1 cellular context compared by ENCODE assay signal in the genomic region with DNA sequence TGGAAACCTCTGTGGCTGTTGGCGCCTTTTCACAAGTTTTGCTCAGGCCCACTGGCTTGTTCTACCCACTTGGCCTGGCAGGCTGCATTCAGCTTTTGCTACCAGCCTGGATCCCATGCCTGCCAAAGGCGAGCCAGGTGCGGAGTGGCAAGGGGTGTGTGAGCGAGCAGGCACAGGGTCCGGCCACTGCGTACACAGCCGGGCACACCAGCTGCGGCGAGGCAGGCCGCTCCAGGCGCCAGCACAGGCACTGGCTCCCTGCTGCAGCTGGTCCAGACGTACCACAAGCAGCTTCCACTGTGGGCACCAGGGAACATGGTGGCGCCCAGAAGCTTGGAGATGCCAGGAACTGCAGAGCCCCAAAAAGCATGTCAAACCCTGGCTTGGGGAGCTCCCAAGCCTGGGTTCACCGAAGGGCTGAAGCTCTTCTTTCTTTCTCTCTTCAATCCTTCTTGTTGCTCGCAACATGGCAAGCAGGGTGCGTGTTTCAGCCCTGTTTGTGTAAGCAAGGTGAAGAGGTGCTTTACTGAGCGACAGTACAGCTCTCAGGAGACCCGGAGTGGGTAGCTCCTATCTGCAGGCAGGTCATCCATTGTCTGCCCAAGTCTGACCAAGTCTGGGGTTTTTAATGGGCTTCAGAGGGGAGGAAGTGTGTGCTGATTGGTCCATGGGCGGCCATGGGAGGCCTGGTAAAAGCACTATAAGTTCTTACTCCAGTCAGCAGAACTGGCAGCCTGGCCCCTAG.
TF ChIP-seq lines count a peak whose summit lies in the region.

No MANE protein-coding gene starts in this region.

TF ChIP-seq in K562, 482 proteins besides CTCF, POLR2A, EP300 and RAD21:
- TF ChIP-seq ZNF212 (CRISPR knock-in tag; IDR thresholded peaks at IDR 0.05) (no peak), ZNF77 (CRISPR knock-in tag; IDR thresholded peaks at IDR 0.05) (no peak), PHF20 (IDR thresholded peaks at IDR 0.05; ENCODE audit: partially characterized antibody) (no peak), MED1 (CRISPR knock-in tag; IDR thresholded peaks at IDR 0.05; ENCODE audit: borderline replicate concordance) (no peak), TRIM28 (IDR thresholded peaks at IDR 0.05) (peak; percentile 72), CHCHD3 (CRISPR knock-in tag; IDR thresholded peaks at IDR 0.05) (no peak), ZNF239 (CRISPR knock-in tag; IDR thresholded peaks at IDR 0.05) (no peak), NCOA4 (IDR thresholded peaks at IDR 0.05; ENCODE audit: partially characterized antibody) (no peak), YY1 (IDR thresholded peaks at IDR 0.05; ENCODE audit: borderline replicate concordance in 1 of 3, control insufficient read depth in 1 of 3, extremely low read depth in 1 of 3, insufficient read depth in 3 of 3, insufficient read length in 1 of 3, insufficient replicate concordance in 2 of 3, low read depth in 1 of 3, low read length in 2 of 3) (peak in 1 of 3 experiments; percentile 54), CBX3 (IDR thresholded peaks at IDR 0.05; ENCODE audit: borderline replicate concordance in 1 of 2, low read length in 2 of 2) (peak in 1 of 2 experiments; percentile 58; a peak in 1 of 3 replicates), NCOA6 (IDR thresholded peaks at IDR 0.05) (no peak), ZNF408 (CRISPR knock-in tag; IDR thresholded peaks at IDR 0.05; ENCODE audit: low read depth) (no peak), RFX1 (IDR thresholded peaks at IDR 0.05) (no peak), MBD2 (IDR thresholded peaks at IDR 0.05; ENCODE audit: borderline replicate concordance, low read depth) (no peak)
- TF ChIP-seq, protein P1, sequence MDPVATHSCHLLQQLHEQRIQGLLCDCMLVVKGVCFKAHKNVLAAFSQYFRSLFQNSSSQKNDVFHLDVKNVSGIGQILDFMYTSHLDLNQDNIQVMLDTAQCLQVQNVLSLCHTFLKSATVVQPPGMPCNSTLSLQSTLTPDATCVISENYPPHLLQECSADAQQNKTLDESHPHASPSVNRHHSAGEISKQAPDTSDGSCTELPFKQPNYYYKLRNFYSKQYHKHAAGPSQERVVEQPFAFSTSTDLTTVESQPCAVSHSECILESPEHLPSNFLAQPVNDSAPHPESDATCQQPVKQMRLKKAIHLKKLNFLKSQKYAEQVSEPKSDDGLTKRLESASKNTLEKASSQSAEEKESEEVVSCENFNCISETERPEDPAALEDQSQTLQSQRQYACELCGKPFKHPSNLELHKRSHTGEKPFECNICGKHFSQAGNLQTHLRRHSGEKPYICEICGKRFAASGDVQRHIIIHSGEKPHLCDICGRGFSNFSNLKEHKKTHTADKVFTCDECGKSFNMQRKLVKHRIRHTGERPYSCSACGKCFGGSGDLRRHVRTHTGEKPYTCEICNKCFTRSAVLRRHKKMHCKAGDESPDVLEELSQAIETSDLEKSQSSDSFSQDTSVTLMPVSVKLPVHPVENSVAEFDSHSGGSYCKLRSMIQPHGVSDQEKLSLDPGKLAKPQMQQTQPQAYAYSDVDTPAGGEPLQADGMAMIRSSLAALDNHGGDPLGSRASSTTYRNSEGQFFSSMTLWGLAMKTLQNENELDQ (CRISPR knock-in tag; IDR thresholded peaks at IDR 0.05; ENCODE audit: borderline replicate concordance): no peak
- TF ChIP-seq, protein P2, sequence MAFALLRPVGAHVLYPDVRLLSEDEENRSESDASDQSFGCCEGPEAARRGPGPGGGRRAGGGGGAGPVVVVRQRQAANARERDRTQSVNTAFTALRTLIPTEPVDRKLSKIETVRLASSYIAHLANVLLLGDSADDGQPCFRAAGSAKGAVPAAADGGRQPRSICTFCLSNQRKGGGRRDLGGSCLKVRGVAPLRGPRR (CRISPR knock-in tag; IDR thresholded peaks at IDR 0.05): no peak
- TF ChIP-seq, protein P3, sequence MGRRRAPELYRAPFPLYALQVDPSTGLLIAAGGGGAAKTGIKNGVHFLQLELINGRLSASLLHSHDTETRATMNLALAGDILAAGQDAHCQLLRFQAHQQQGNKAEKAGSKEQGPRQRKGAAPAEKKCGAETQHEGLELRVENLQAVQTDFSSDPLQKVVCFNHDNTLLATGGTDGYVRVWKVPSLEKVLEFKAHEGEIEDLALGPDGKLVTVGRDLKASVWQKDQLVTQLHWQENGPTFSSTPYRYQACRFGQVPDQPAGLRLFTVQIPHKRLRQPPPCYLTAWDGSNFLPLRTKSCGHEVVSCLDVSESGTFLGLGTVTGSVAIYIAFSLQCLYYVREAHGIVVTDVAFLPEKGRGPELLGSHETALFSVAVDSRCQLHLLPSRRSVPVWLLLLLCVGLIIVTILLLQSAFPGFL (CRISPR knock-in tag; IDR thresholded peaks at IDR 0.05): no peak
- TF ChIP-seq, protein P4, sequence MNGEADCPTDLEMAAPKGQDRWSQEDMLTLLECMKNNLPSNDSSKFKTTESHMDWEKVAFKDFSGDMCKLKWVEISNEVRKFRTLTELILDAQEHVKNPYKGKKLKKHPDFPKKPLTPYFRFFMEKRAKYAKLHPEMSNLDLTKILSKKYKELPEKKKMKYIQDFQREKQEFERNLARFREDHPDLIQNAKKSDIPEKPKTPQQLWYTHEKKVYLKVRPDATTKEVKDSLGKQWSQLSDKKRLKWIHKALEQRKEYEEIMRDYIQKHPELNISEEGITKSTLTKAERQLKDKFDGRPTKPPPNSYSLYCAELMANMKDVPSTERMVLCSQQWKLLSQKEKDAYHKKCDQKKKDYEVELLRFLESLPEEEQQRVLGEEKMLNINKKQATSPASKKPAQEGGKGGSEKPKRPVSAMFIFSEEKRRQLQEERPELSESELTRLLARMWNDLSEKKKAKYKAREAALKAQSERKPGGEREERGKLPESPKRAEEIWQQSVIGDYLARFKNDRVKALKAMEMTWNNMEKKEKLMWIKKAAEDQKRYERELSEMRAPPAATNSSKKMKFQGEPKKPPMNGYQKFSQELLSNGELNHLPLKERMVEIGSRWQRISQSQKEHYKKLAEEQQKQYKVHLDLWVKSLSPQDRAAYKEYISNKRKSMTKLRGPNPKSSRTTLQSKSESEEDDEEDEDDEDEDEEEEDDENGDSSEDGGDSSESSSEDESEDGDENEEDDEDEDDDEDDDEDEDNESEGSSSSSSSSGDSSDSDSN (IDR thresholded peaks at IDR 0.05; ENCODE audit: borderline replicate concordance in 1 of 2, low read depth in 2 of 2, low read length in 2 of 2): no peak
- TF ChIP-seq, protein P5, sequence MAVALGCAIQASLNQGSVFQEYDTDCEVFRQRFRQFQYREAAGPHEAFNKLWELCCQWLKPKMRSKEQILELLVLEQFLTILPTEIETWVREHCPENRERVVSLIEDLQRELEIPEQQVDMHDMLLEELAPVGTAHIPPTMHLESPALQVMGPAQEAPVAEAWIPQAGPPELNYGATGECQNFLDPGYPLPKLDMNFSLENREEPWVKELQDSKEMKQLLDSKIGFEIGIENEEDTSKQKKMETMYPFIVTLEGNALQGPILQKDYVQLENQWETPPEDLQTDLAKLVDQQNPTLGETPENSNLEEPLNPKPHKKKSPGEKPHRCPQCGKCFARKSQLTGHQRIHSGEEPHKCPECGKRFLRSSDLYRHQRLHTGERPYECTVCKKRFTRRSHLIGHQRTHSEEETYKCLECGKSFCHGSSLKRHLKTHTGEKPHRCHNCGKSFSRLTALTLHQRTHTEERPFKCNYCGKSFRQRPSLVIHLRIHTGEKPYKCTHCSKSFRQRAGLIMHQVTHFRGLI (CRISPR knock-in tag; IDR thresholded peaks at IDR 0.05): no peak
